ENCODE assay signal across 1 cellular context in the genomic region with DNA sequence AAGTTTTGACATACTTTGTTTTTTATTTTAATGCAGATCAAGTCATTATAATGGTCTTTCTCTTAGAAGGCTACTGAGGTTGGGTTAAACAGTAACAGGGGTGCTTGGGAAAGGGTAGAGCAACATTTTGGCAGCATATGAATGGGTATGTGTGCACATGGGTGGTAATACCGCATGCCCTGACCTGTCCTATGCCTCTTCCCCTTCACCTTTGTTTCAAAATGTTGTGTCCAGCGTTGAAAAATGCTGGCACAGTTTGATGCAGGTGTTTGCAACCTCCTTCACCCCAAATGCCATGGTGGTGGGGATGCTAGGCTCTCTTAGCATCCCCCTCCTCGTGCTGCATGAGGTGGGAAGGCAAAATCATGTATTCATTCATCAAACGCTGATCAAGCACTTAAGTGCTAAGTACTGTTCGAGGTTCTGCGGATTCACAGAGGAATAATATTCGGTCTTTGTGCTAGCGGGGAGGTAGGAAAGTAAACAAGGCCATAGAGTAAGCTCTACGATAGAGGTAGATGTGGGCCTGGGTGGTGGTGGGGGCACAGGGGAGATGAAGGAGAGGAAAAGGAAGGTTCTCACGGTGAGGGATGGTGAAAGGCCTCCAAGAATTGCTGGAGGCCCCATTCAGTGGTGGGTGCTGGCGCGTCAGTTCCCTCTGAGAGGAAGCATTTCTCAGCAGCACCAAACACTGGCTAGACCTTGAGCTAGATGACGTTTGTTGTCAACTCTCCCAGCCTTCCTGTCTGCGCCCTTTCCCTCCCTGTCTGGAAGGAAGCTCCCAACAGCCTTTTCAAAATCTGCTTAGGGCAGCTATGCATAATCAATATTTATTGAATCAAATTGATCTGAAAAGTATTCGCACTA.
TF ChIP-seq lines count a peak whose summit lies in the region.

No MANE protein-coding gene starts in this region.

TF ChIP-seq in K562, 482 proteins besides CTCF, POLR2A, EP300 and RAD21 (continued from another document):
- TF ChIP-seq MYC (IDR thresholded peaks at IDR 0.05; ENCODE audit: low read depth, low read length) (no peak), MYC (CRISPR knock-in tag; IDR thresholded peaks at IDR 0.05; ENCODE audit: borderline replicate concordance, low read depth) (no peak), SREBF1 (IDR thresholded peaks at IDR 0.05; ENCODE audit: borderline replicate concordance, low read depth, low read length) (no peak), HLTF (IDR thresholded peaks at IDR 0.05) (no peak), CHD1 (IDR thresholded peaks at IDR 0.05; ENCODE audit: low read length) (no peak), TBL1XR1 (IDR thresholded peaks at IDR 0.05; ENCODE audit: low read length in 2 of 2) (no peak)
